In the genomic region with DNA sequence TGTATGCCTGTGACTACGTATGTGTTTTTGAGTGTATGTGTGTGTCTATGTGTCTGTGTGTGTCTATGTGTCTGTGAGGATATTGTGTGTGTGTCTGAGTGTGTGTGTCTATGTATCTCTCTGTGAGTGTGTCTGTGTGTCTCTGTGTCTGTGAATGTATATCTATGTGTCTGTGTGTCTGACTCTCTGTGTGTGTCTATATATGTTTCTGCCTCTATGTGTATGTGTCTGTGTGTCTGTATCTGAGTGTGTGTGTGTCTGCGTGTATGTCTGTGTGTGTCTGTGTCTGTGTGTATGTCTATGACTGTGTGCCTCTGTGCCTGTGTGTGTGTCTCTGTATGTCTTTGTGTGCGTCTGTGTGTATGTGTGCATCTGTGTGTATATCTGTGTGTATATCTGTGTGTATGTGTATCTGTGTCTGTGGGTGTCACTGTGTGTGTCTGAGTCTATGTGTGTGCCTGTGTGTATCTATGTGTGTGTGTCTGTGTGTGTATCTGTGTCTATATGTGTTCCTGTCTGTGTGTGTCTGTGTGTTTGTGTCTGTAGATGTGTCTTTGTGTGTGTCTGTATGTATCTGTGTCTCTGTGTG, we compare ENCODE assay signal across 24 cellular contexts.
DNase-seq lines count a peak whose midpoint lies in the region; ATAC-seq, FAIRE-seq and TF ChIP-seq lines count a peak whose summit lies in the region.
"Had no signal": no experiment of that assay in that cellular context is flagged by ENCODE, and none has a peak within 500 bp of the region (broad histone marks: within the 10 kb centered on the region; RNA-seq: fewer than 3 reads in every experiment).

No MANE protein-coding gene starts in this region.

- DNase-seq in HepG2 (ENCODE audit: low spot score) (no peak), right lobe of liver (no peak), H9 (no peak), H1 (ENCODE audit: low read depth in 1 of 2, low spot score in 2 of 2) (no peak), NCI-H82 treated with DMSO at 0.1 percent for 48 hours (lab: John Stamatoyannopoulos, UW; ENCODE audit: unreplicated experiment) (no peak), AG08395 (ENCODE audit: low spot score) (no peak)
- DNase-seq: 8988T; ACHN; CD4-positive, alpha-beta T cell; CD8-positive, alpha-beta memory T cell; DMS 273 treated with DMSO at 0.1 percent for 48 hours; DMS79; EL; GDM1; HCEC 1CT had no signal

- no peaks in the 10 kb centered on the region for H3K23me2 ChIP-seq in H9 (ENCODE audit: insufficient read length, low read depth, low read length, poor library complexity, severe bottlenecking)
- peaks cover 11% of the 10 kb centered on the region for H3K23me2 ChIP-seq in H1 (ENCODE audit: low read depth, low read length)

- H3K79me2 ChIP-seq in HepG2 (ENCODE audit: insufficient read depth, low read length) (no peaks in the 10 kb centered on the region), H9 (ENCODE audit: insufficient read depth, low read length) (no peaks in the 10 kb centered on the region), H1 (ENCODE audit: control insufficient read depth in 1 of 2, insufficient read depth in 2 of 2, low read length in 2 of 2) (no peaks in the 10 kb centered on the region)

- H3K36me3 Mint-ChIP-seq in H9 (ENCODE audit: insufficient read depth in 1 of 3, low read depth in 3 of 3), result no peaks in the 10 kb centered on the region
- H3K36me3 Mint-ChIP-seq: CD14-positive monocyte; CD8-positive, alpha-beta memory T cell had no signal

- intact Hi-C loops in HepG2 (cut with micrococcal nuclease; ENCODE audit: unreplicated experiment) (no loop called here), right lobe of liver (cut with DNase I) (no loop called here)

- no peak overlapping the region for H3K27ac ChIP-seq in HepG2 (ENCODE audit: extremely low read length, insufficient read depth, low read length)
- H3K27ac ChIP-seq in right lobe of liver, result no peak overlapping the region
- no peak overlapping the region for H3K27ac ChIP-seq in H9 (ENCODE audit: insufficient read length, low read depth, low read length)
- no peak overlapping the region for H3K27ac ChIP-seq in H1 (ENCODE audit: low read depth, low read length)
- H3K27ac ChIP-seq: A549; BLaER1 treated with 17β-estradiol and CSF1 and Interleukin-3, amounts not matched to agents 10 nM and 100 nM had no signal

- FAIRE-seq in HepG2 (lab: Jason Lieb, UNC) (no peak), H1 (lab: Jason Lieb, UNC) (no peak)
- FAIRE-seq: A549, D721Med, GM12878, GM18507, H54 had no signal

- H4K5ac ChIP-seq in H9 (ENCODE audit: insufficient read length, low read depth, low read length), result no peak overlapping the region
- no peak overlapping the region for H4K5ac ChIP-seq in H1 (ENCODE audit: insufficient read length, low read depth, low read length)

- peak overlapping the region; percentile 20 for H4K8ac ChIP-seq in H9 (replicated peaks; ENCODE audit: insufficient read length, low read depth, low read length)
- H4K8ac ChIP-seq in H1 (ENCODE audit: extremely low read depth, insufficient read depth, low read length), result no peak overlapping the region

- POLR2A ChIA-PET in HepG2 (lab: Yijun Ruan, JAX), result no interaction called here
- POLR2A ChIA-PET in H1 (lab: Charles Lee; ENCODE audit: partially characterized antibody), result no interaction called here

- H2BK5ac ChIP-seq in H9 (ENCODE audit: insufficient read length, low read length) (no peak overlapping the region), H1 (ENCODE audit: low read depth, low read length) (peak overlapping the region; percentile 54; the same call in 1 of the 2 replicates)

- no TSS peak for BruUV-seq in HepG2 (replicated peaks; lab: Mats Ljungman, UMichigan)

- H4K20me1 ChIP-seq in HepG2 (ENCODE audit: insufficient read depth, low read length) (no peaks in the 10 kb centered on the region), H9 (ENCODE audit: control insufficient read depth, insufficient read depth, insufficient read length) (no peaks in the 10 kb centered on the region), H1 (replicated peaks in 1 of 2; ENCODE audit: control insufficient read depth in 1 of 2, insufficient read depth in 2 of 2, low read length in 2 of 2) (peaks cover 0 to 7% of the 10 kb centered on the region in 2 experiments)
- H4K20me1 ChIP-seq: BLaER1 treated with 17β-estradiol and CSF1 and Interleukin-3, amounts not matched to agents 10 nM and 100 nM had no signal

- H3T11ph ChIP-seq in H9 (ENCODE audit: low read length), result no peak overlapping the region

- ATAC-seq in HepG2, result no peak
- ATAC-seq in right lobe of liver, result no peak
- no peak for ATAC-seq in HG02623 (IDR thresholded peaks at IDR 0.05; ENCODE audit: unreplicated experiment)
- ATAC-seq: GM12878, GM23338 had no signal

- H4K91ac ChIP-seq in H9 (ENCODE audit: insufficient read length, low read depth, low read length) (no peak overlapping the region), H1 (replicated peaks; ENCODE audit: insufficient read length, low read length) (peak overlapping the region; percentile 77)

- H2BK12ac ChIP-seq in H9 (ENCODE audit: insufficient read length, low read depth, low read length) (no peak overlapping the region), H1 (ENCODE audit: low read depth, low read length) (peak overlapping the region; percentile 96; the same call in 1 of the 2 replicates)

- in situ Hi-C loops in HepG2 (cut with HindIII; ENCODE audit: extremely low pct_ligation_motif_present, low pct_unique_long_range_greater_than_20kb), result no loop called here

- peaks cover 0 to 4% of the 10 kb centered on the region in 2 experiments; a peak in 1 of 5 replicates for H3K27me3 ChIP-seq in HepG2 (ENCODE audit: control insufficient read depth in 1 of 2, insufficient read depth in 2 of 2, low read length in 2 of 2)
- no peaks in the 10 kb centered on the region for H3K27me3 ChIP-seq in right lobe of liver
- no peaks in the 10 kb centered on the region for H3K27me3 ChIP-seq in H9 (ENCODE audit: insufficient read depth, low read length)
- H3K27me3 ChIP-seq in H1 (replicated peaks in 1 of 4; ENCODE audit: control insufficient read depth in 3 of 4, extremely low read depth in 1 of 4, insufficient read depth in 3 of 4, low read length in 3 of 4), result no peaks in the 10 kb centered on the region; a peak in 1 of 7 replicates
- H3K27me3 ChIP-seq: BLaER1 treated with 17β-estradiol and CSF1 and Interleukin-3, amounts not matched to agents 10 nM and 100 nM had no signal

- WGBS in HepG2 (ENCODE audit: low lambda C conversion rate), result 62% methylated on average over 3 of the region's 3 CpGs
- WGBS in right lobe of liver (ENCODE audit: insufficient coverage, low coverage, low lambda C conversion rate, missing lambda C conversion rate), result 62% methylated on average over 2 of the region's 3 CpGs
- no CpG with 5 or more reads among the region's 3 CpGs for WGBS in H9 (ENCODE audit: extremely low coverage, insufficient read length, low lambda C conversion rate)
- WGBS in H1 (ENCODE audit: extremely low coverage in 1 of 2, insufficient coverage in 1 of 2, insufficient read length in 1 of 2, insufficient replicate concordance in 2 of 2, low coverage in 1 of 2, low lambda C conversion rate in 2 of 2, missing lambda C conversion rate in 1 of 2), 2 experiments, result 77% methylated on average over 3 of the region's 3 CpGs; no CpG with 5 or more reads in 1 of the 2 experiments

- TF ChIP-seq RAD21 in HepG2 (CRISPR knock-in tag; IDR thresholded peaks at IDR 0.05) (no peak), H1 (IDR thresholded peaks at IDR 0.05 in 1 of 2, conservative IDR thresholded peaks at IDR 0.05 in 1 of 2; ENCODE audit: low read depth in 2 of 2, low read length in 2 of 2) (no peak)

- H3K18ac ChIP-seq in H9 (ENCODE audit: insufficient read length, low read depth, low read length) (no peak overlapping the region), H1 (ENCODE audit: extremely low read depth, low read length) (no peak overlapping the region)

- H3K9me3 ChIP-seq in HepG2 (ENCODE audit: low read length) (no peaks in the 10 kb centered on the region), right lobe of liver (no peaks in the 10 kb centered on the region), H9 (ENCODE audit: control insufficient read depth, low read depth, low read length) (no peaks in the 10 kb centered on the region), H1 (ENCODE audit: insufficient read depth in 2 of 2, low read depth in 1 of 2, low read length in 1 of 2) (no peaks in the 10 kb centered on the region)
- H3K9me3 ChIP-seq: A549; BLaER1 treated with 17β-estradiol and CSF1 and Interleukin-3, amounts not matched to agents 10 nM and 100 nM had no signal

- H3K23ac ChIP-seq in H9 (ENCODE audit: insufficient read length, low read depth, low read length) (no peak overlapping the region), H1 (ENCODE audit: insufficient read length) (no peak overlapping the region)

- TF ChIP-seq POLR2A in HepG2 (IDR thresholded peaks at IDR 0.05; ENCODE audit: insufficient read depth in 1 of 2, low read depth in 2 of 2, low read length in 2 of 2), result no peak
- TF ChIP-seq POLR2A in right lobe of liver (IDR thresholded peaks at IDR 0.05), result no peak
- TF ChIP-seq POLR2A in H1 (IDR thresholded peaks at IDR 0.05; ENCODE audit: control extremely low read depth in 1 of 2, low read depth in 2 of 2, low read length in 2 of 2), result no peak

- H3K27me3 Mint-ChIP-seq in H9 (ENCODE audit: low read depth), result no peaks in the 10 kb centered on the region
- H3K27me3 Mint-ChIP-seq: CD4-positive, alpha-beta T cell had no signal

- no peak overlapping the region for H3K27ac Mint-ChIP-seq in H9
- H3K27ac Mint-ChIP-seq: CD14-positive monocyte; CD4-positive, alpha-beta T cell; CD8-positive, alpha-beta memory T cell; GM23338 had no signal

- no peak for TF ChIP-seq EP300 in HepG2 (IDR thresholded peaks at IDR 0.05; ENCODE audit: low read depth in 2 of 2, low read length in 2 of 2)
- no peak for TF ChIP-seq EP300 in HepG2 (CRISPR knock-in tag; IDR thresholded peaks at IDR 0.05; ENCODE audit: borderline replicate concordance)
- no peak for TF ChIP-seq EP300 in H1 (IDR thresholded peaks at IDR 0.05; ENCODE audit: borderline replicate concordance in 1 of 2, low read depth in 2 of 2, low read length in 2 of 2)

- H3K9ac ChIP-seq in HepG2 (ENCODE audit: insufficient read depth, low read depth, low read length), result no peak overlapping the region
- H3K9ac ChIP-seq in H9 (ENCODE audit: extremely low read depth, insufficient read length, low read length), result no peak overlapping the region
- H3K9ac ChIP-seq in H1 (replicated peaks in 1 of 4; ENCODE audit: extremely low read depth in 1 of 4, low read depth in 3 of 4, low read length in 3 of 4), result no peak overlapping the region
- H3K9ac ChIP-seq: BLaER1 treated with 17β-estradiol and CSF1 and Interleukin-3, amounts not matched to agents 10 nM and 100 nM had no signal

- no peak overlapping the region for H3K4me2 ChIP-seq in HepG2 (ENCODE audit: low read depth, low read length)
- H3K4me2 ChIP-seq in H9 (ENCODE audit: insufficient read depth, insufficient read length, low read length), result no peak overlapping the region
- H3K4me2 ChIP-seq in H1 (ENCODE audit: insufficient read depth in 1 of 2, low read depth in 2 of 2, low read length in 2 of 2), result no peak overlapping the region
- H3K4me2 ChIP-seq: A549, GM23338 had no signal

- no peak for TF ChIP-seq CTCF in HepG2 (CRISPR knock-in tag; IDR thresholded peaks at IDR 0.05)
- no peak for TF ChIP-seq CTCF in right lobe of liver (IDR thresholded peaks at IDR 0.05)
- TF ChIP-seq CTCF in H9 (conservative IDR thresholded peaks at IDR 0.05), result no peak
- no peak for TF ChIP-seq CTCF in H1 (IDR thresholded peaks at IDR 0.05; ENCODE audit: control extremely low read depth in 1 of 3, insufficient read depth in 1 of 3, low read depth in 1 of 3, low read length in 3 of 3)

- H3K4me3 Mint-ChIP-seq in H9, result no peak overlapping the region
- H3K4me3 Mint-ChIP-seq: CD14-positive monocyte; CD4-positive, alpha-beta T cell; CD8-positive, alpha-beta memory T cell; GM23338 had no signal

- peaks cover 18 to 30% of the 10 kb centered on the region in 2 experiments for H3K4me1 Mint-ChIP-seq in H9
- H3K4me1 Mint-ChIP-seq: CD14-positive monocyte; CD8-positive, alpha-beta memory T cell had no signal

- no peaks in the 10 kb centered on the region for H3K36me3 ChIP-seq in HepG2 (replicated peaks in 1 of 2; ENCODE audit: control insufficient read depth in 1 of 2, insufficient read depth in 2 of 2, low read length in 2 of 2)
- no peaks in the 10 kb centered on the region for H3K36me3 ChIP-seq in right lobe of liver
- H3K36me3 ChIP-seq in H1 (ENCODE audit: control insufficient read depth in 2 of 4, insufficient read depth in 4 of 4, low read length in 3 of 4), result no peaks in the 10 kb centered on the region
- H3K36me3 ChIP-seq: BLaER1 treated with 17β-estradiol and CSF1 and Interleukin-3, amounts not matched to agents 10 nM and 100 nM had no signal

- H2BK120ac ChIP-seq in H9 (ENCODE audit: low read depth, low read length, poor library complexity, severe bottlenecking) (no peak overlapping the region), H1 (replicated peaks; ENCODE audit: low read depth, low read length) (no peak overlapping the region)

- H3K79me1 ChIP-seq in H9 (ENCODE audit: insufficient read depth, low read depth, low read length, poor library complexity, severe bottlenecking), result no peaks in the 10 kb centered on the region
- no peaks in the 10 kb centered on the region for H3K79me1 ChIP-seq in H1 (ENCODE audit: low read depth, low read length)

- H3K4me3 ChIP-seq in HepG2 (replicated peaks in 1 of 3; ENCODE audit: insufficient read depth in 1 of 3, low read depth in 2 of 3, low read length in 3 of 3) (no peak overlapping the region), right lobe of liver (no peak overlapping the region), H1 (ENCODE audit: extremely low read depth in 1 of 4, insufficient read depth in 2 of 4, low read depth in 3 of 4, low read length in 4 of 4) (no peak overlapping the region)
- H3K4me3 ChIP-seq: A549; BLaER1 treated with 17β-estradiol and CSF1 and Interleukin-3, amounts not matched to agents 10 nM and 100 nM; GM12878; GM23338 had no signal

- H2AK5ac ChIP-seq in H9 (ENCODE audit: insufficient read length, low read length) (no peak overlapping the region), H1 (ENCODE audit: low read depth, low read length) (peak overlapping the region; percentile 99)

- no peak overlapping the region for H2AFZ ChIP-seq in HepG2 (ENCODE audit: low read length)
- H2AFZ ChIP-seq in H9 (ENCODE audit: low read length), result no peak overlapping the region
- H2AFZ ChIP-seq in H1 (ENCODE audit: low read length), result no peak overlapping the region
- H2AFZ ChIP-seq: GM23338 had no signal

- H3K4ac ChIP-seq in H9 (ENCODE audit: low read depth, low read length) (no peak overlapping the region), H1 (replicated peaks; ENCODE audit: insufficient read length, low read depth, low read length) (no peak overlapping the region)

- H2BK15ac ChIP-seq in H9 (ENCODE audit: low read depth, low read length), result no peak overlapping the region
- H2BK15ac ChIP-seq in H1 (ENCODE audit: low read length), result peak overlapping the region; percentile 83

- peaks cover 24% of the 10 kb centered on the region for H3K4me1 ChIP-seq in HepG2 (ENCODE audit: insufficient read depth, low read length)
- H3K4me1 ChIP-seq in right lobe of liver, result peaks cover 0 to 15% (median 6%) of the 10 kb centered on the region in 4 donors
- H3K4me1 ChIP-seq in H9 (ENCODE audit: insufficient read depth, low read length), result no peaks in the 10 kb centered on the region
- peaks cover 0 to 6% (median 4%) of the 10 kb centered on the region in 4 experiments; a peak in 6 of 7 replicates for H3K4me1 ChIP-seq in H1 (replicated peaks in 1 of 4; ENCODE audit: control insufficient read depth in 3 of 4, insufficient read depth in 4 of 4, low read length in 3 of 4)

- H2BK20ac ChIP-seq in H9 (ENCODE audit: low read depth, low read length, poor library complexity, severe bottlenecking) (no peak overlapping the region), H1 (ENCODE audit: low read length) (peak overlapping the region; percentile 80)

- H3K56ac ChIP-seq in H9 (ENCODE audit: insufficient read length, low read depth, low read length) (peak overlapping the region; percentile 20), H1 (replicated peaks; ENCODE audit: insufficient read length, low read depth, low read length) (peak overlapping the region; percentile 90)

- H3K9me3 Mint-ChIP-seq in H9, result no peaks in the 10 kb centered on the region
- H3K9me3 Mint-ChIP-seq: CD14-positive monocyte; CD4-positive, alpha-beta T cell; CD8-positive, alpha-beta memory T cell; GM23338 had no signal

- CTCF ChIA-PET in HepG2 (lab: Yijun Ruan, JAX; ENCODE audit: low intra/inter-chr PET ratio, low total read pairs) (no interaction called here), H1 (lab: Charles Lee; ENCODE audit: partially characterized antibody) (interaction anchor here (1.6 kb wide), 1 partner anchor 7 kb away, joined by 4 read pairs; no protein-coding TSS in a partner anchor)

- H3K14ac ChIP-seq in H9 (ENCODE audit: insufficient read depth, low read length), result no peak overlapping the region
- H3K14ac ChIP-seq in H1 (ENCODE audit: insufficient read length), result no peak overlapping the region
